Comparison of ENCODE assay signal across 19 cellular contexts in the genomic region with DNA sequence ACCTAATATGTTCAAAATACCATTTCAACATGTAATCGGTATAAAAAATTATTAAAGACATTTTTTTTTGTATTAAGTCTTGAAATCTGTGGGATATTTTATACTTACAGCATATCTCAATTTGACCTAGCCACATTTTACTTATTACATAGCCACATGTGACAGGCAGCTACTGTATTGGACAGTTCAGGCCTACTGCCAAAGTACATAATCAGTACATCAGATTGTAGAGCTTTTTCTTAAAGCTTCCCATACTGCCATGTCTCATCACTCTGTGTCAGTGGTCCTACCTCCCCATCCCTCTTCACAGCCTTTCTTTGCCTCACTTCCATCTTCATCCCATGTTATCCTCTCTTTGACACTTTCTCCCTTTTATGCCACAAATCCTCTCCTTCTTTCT. TPM values are rescaled to one million over a fixed set of nuclear protein-coding genes. Genes with fewer than 3 reads are reported as not detected.
A peak's percentile ranks its signal among the peaks of the same experiment; 100 is the strongest.
DNase-seq lines count a peak whose midpoint lies in the region; ATAC-seq and TF ChIP-seq lines count a peak whose summit lies in the region.
"Had no signal": no experiment of that assay in that cellular context is flagged by ENCODE, and none has a peak within 500 bp of the region (broad histone marks: within the 10 kb centered on the region; RNA-seq: fewer than 3 reads in every experiment).

No MANE protein-coding gene starts in this region.

- H3K27ac ChIP-seq in brain microvascular endothelial cell (no peak overlapping the region), A673 (ENCODE audit: low read depth, low read length, poor library complexity, severe bottlenecking) (no peak overlapping the region)
- H3K27ac ChIP-seq: KMS-11 had no signal

- no peaks in the 10 kb centered on the region for H3K27me3 ChIP-seq in brain microvascular endothelial cell (replicated peaks)
- no peaks in the 10 kb centered on the region for H3K27me3 ChIP-seq in A673 (replicated peaks; ENCODE audit: insufficient read depth, low read depth, low read length, poor library complexity)
- H3K27me3 ChIP-seq: MG63 had no signal

- POLR2A ChIA-PET in A673 (lab: Charles Lee; ENCODE audit: low non-redundant PET) = no interaction called here

- DNase-seq in HFFc6 (no peak), brain microvascular endothelial cell (peak; percentile 12), fibroblast of gingiva (ENCODE audit: low read depth) (peak; percentile 9), osteocyte (ENCODE audit: extremely low spot score, unreplicated experiment) (no peak), nucleus accumbens (lab: John Stamatoyannopoulos, UW) (no peak), A673 (ENCODE audit: low spot score) (no peak)
- DNase-seq: Calu3; CD4-positive, alpha-beta T cell; GDM1; MG63; NCI-H1105; NCI-H1694 treated with DMSO at 0.1 percent for 48 hours; NCI-H446 treated with DMSO at 0.1 percent for 48 hours; NCI-H774 had no signal

- H3K4me3 Mint-ChIP-seq in HFFc6 (no peak overlapping the region), osteocyte (ENCODE audit: unreplicated experiment) (no peak overlapping the region)
- H3K4me3 Mint-ChIP-seq: B cell; CD4-positive, alpha-beta T cell had no signal

- H3K9me3 ChIP-seq in A673 (ENCODE audit: low read depth, low read length, poor library complexity, severe bottlenecking) = peaks cover 16% of the 10 kb centered on the region

- H3K36me3 ChIP-seq in brain microvascular endothelial cell (replicated peaks) (no peaks in the 10 kb centered on the region), A673 (ENCODE audit: insufficient read depth, low read length, poor library complexity, severe bottlenecking) (no peaks in the 10 kb centered on the region)

- H3K4me1 ChIP-seq in A673 (ENCODE audit: insufficient read depth, low read length, poor library complexity, severe bottlenecking) = no peaks in the 10 kb centered on the region

- H3K27ac Mint-ChIP-seq in HFFc6 = peak overlapping the region; percentile 2; the same call in 1 of the 2 replicates
- peak overlapping the region; percentile 1 for H3K27ac Mint-ChIP-seq in osteocyte (ENCODE audit: unreplicated experiment)
- H3K27ac Mint-ChIP-seq: B cell; CD4-positive, alpha-beta T cell had no signal

- TF ChIP-seq CTCF in HFFc6 (IDR thresholded peaks at IDR 0.05) = no peak
- TF ChIP-seq CTCF in brain microvascular endothelial cell (IDR thresholded peaks at IDR 0.05; ENCODE audit: low read depth, low read length, missing control alignments) = no peak
- no peak for TF ChIP-seq CTCF in osteocyte (IDR thresholded peaks at IDR 0.05)
- TF ChIP-seq CTCF in A673 (conservative IDR thresholded peaks at IDR 0.05; ENCODE audit: low read depth, low read length) = no peak

- in situ Hi-C loops in brain microvascular endothelial cell (cut with HindIII; ENCODE audit: low pct_ligation_motif_present, low sequenced_read_pairs) = no loop called here

- intact Hi-C loops in A673 (cut with micrococcal nuclease; ENCODE audit: unreplicated experiment) = no loop called here

- CTCF ChIA-PET in A673 (lab: Charles Lee) = no interaction called here

- H3K9me3 Mint-ChIP-seq in HFFc6 (peaks cover 9% of the 10 kb centered on the region), osteocyte (ENCODE audit: unreplicated experiment) (peaks cover 1% of the 10 kb centered on the region)
- H3K9me3 Mint-ChIP-seq: CD4-positive, alpha-beta T cell had no signal

- ATAC-seq in GM18858 (IDR thresholded peaks at IDR 0.05; ENCODE audit: unreplicated experiment) = no peak
- ATAC-seq: Panc1, Right ventricle myocardium inferior had no signal

- no TSS peak for BruUV-seq in A673 (replicated peaks; lab: Mats Ljungman, UMichigan)

- H3K27me3 Mint-ChIP-seq in HFFc6 (ENCODE audit: insufficient read depth) = no peaks in the 10 kb centered on the region
- no peaks in the 10 kb centered on the region for H3K27me3 Mint-ChIP-seq in osteocyte (ENCODE audit: unreplicated experiment)
- H3K27me3 Mint-ChIP-seq: B cell; CD4-positive, alpha-beta T cell had no signal

- H3K4me1 Mint-ChIP-seq in HFFc6 (ENCODE audit: low read depth) (peaks cover 26% of the 10 kb centered on the region), osteocyte (ENCODE audit: unreplicated experiment) (peaks cover 24% of the 10 kb centered on the region)

- H3K4me3 ChIP-seq in brain microvascular endothelial cell (ENCODE audit: low read depth, low read length) (no peak overlapping the region), A673 (ENCODE audit: low read depth, low read length, poor library complexity, severe bottlenecking) (no peak overlapping the region)
- H3K4me3 ChIP-seq: MG63 had no signal

- peaks cover 3% of the 10 kb centered on the region for H3K36me3 Mint-ChIP-seq in HFFc6 (ENCODE audit: low read depth)
- H3K36me3 Mint-ChIP-seq in osteocyte (ENCODE audit: unreplicated experiment) = peaks cover 7% of the 10 kb centered on the region

RNA-seq across cellular contexts. Expression of a gene that starts 43.0 kb away (rescaled TPM):
- 10 to 100 TPM; 24.9 to 57.4 (median 27.6) TPM for total RNA-seq in HFFc6 (2021; fragmentation: NEBNext Ultra II Directional; extraction: Animal tissue kit (Norgen Biotek cat#: 25700))
- 2.1 and 2.9 TPM in 2 replicates for total RNA-seq in osteocyte
- total RNA-seq in A673 (2021) = 0.11 TPM in 1 of 2 replicates, not detected in the other
- total RNA-seq: B cell; CD4-positive, alpha-beta T cell had no signal

Comparison
In these comparisons a context has a peak if more than half of its experiments do, and no peak if none do; other contexts are left out.
1. DNase-seq: peak in brain microvascular endothelial cell (single experiment) and fibroblast of gingiva (single experiment); none in HFFc6 (single experiment), osteocyte (single experiment), nucleus accumbens (0 of 56) and A673 (single experiment).